Comparison of ENCODE assay signal across 1 cellular context in genomic region chr17:40026816-40027613, GRCh38.
TF ChIP-seq lines count a peak whose summit lies in the region.

No MANE protein-coding gene starts in this region.

TF ChIP-seq in GM23338, 12 proteins besides CTCF, POLR2A, EP300 and RAD21 (continued from another document):
- TF ChIP-seq REST (IDR thresholded peaks at IDR 0.05; ENCODE audit: unreplicated experiment) (no peak), NANOG (IDR thresholded peaks at IDR 0.05; ENCODE audit: borderline replicate concordance) (no peak)
